8 cellular contexts compared by ENCODE assay signal in genomic region chr12:108731866-108732461, GRCh38. TPM values are rescaled to one million over a fixed set of nuclear protein-coding genes. Genes with fewer than 3 reads are reported as not detected.
DNase-seq lines count a peak whose midpoint lies in the region; ATAC-seq, FAIRE-seq and TF ChIP-seq lines count a peak whose summit lies in the region.

No MANE protein-coding gene starts in this region.

- H3K36me3 Mint-ChIP-seq in endodermal cell (ENCODE audit: low read depth), result no peaks in the 10 kb centered on the region

- H3K4me3 ChIP-seq in endodermal cell (ENCODE audit: low read length), result peak overlapping the region; percentile 86

- peak; percentile 93 for DNase-seq in CMK (ENCODE audit: low read depth)
- DNase-seq in HTR-8/SVneo (ENCODE audit: insufficient read length, low spot score), result peak; percentile 90
- peak; percentile 96 for DNase-seq in NOMO-1 treated with DMSO at 0.1 percent for 48 hours (lab: John Stamatoyannopoulos, UW; ENCODE audit: unreplicated experiment)
- peak; percentile 92 for DNase-seq in activated CD8-positive, alpha-beta memory T cell treated with anti-CD3 and anti-CD28 coated beads, Interleukin-2, amount 50 U/mL, for 24 hours (ENCODE audit: extremely low read depth)
- DNase-seq in endodermal cell, result peak; percentile 100
- peak; percentile 99 for DNase-seq in mesenteric fat pad (ENCODE audit: low spot score)
- peak; percentile 92 for DNase-seq in stimulated activated CD8-positive, alpha-beta memory T cell treated with anti-CD3 and anti-CD28 coated beads, Interleukin-15, amount 100 ng/mL, for 24 hours (ENCODE audit: low read depth)

- H3K9me3 Mint-ChIP-seq in endodermal cell, result no peaks in the 10 kb centered on the region

- peak overlapping the region; percentile 97 for H3K27ac ChIP-seq in endodermal cell (ENCODE audit: low read depth, low read length)

- H3K4me1 ChIP-seq in endodermal cell (ENCODE audit: control insufficient read depth, insufficient read depth, low read length), result no peaks in the 10 kb centered on the region

- H3K9me3 ChIP-seq in endodermal cell (ENCODE audit: control insufficient read depth, low read length), result no peaks in the 10 kb centered on the region

- no peak for TF ChIP-seq CTCF in endodermal cell (conservative IDR thresholded peaks at IDR 0.05)

- peak overlapping the region; percentile 55 for H3K9ac ChIP-seq in endodermal cell (ENCODE audit: extremely low read depth, low read length, poor library complexity, severe bottlenecking)

- ATAC-seq in GM21381 (IDR thresholded peaks at IDR 0.05; ENCODE audit: unreplicated experiment), result peak; percentile 47

- no peaks in the 10 kb centered on the region for H3K27me3 ChIP-seq in endodermal cell (ENCODE audit: control insufficient read depth, insufficient read depth, low read length, poor library complexity, severe bottlenecking)

- no peaks in the 10 kb centered on the region for H3K36me3 ChIP-seq in endodermal cell (ENCODE audit: control insufficient read depth, insufficient read depth, low read length)

- WGBS in endodermal cell (ENCODE audit: insufficient coverage in 1 of 2, insufficient read length in 1 of 2), 2 experiments, result 8 to 12% methylated on average over 22 to 34 of the region's 34 CpGs

- peaks cover 18% of the 10 kb centered on the region for H3K4me1 Mint-ChIP-seq in endodermal cell

- peak; percentile 69 for FAIRE-seq in HTR-8/SVneo (lab: Jason Lieb, UNC)

- peak overlapping the region; percentile 95 for H3K4me3 Mint-ChIP-seq in endodermal cell

- no peaks in the 10 kb centered on the region for H3K27me3 Mint-ChIP-seq in endodermal cell (ENCODE audit: insufficient read depth)

- H3K27ac Mint-ChIP-seq in endodermal cell, result peak overlapping the region; percentile 100

RNA-seq across cellular contexts. Expression of gene CORO1C, which starts 0.6 kb away (rescaled TPM):
- total RNA-seq in endodermal cell (100 to 1,000 TPM; 122 to 125 TPM), mesenteric fat pad (241 TPM)
- polyA plus RNA-seq in endodermal cell (2013, experiment 1 of 2), result 143 TPM
- 130 TPM for polyA plus RNA-seq in endodermal cell (2013, experiment 2 of 2)

Comparison
In these comparisons a context has a peak if more than half of its experiments do, and no peak if none do; other contexts are left out.
1. Peak in every context shown above with its lines: DNase-seq, ATAC-seq, H3K4me3 ChIP-seq and H3K27ac ChIP-seq.